ENCODE assay signal across 8 cellular contexts in genomic region chr6:97757575-97757974, GRCh38.
"Had no signal": no experiment of that assay in that cellular context is flagged by ENCODE, and none has a peak within 500 bp of the region (broad histone marks: within the 10 kb centered on the region; RNA-seq: fewer than 3 reads in every experiment).

No MANE protein-coding gene starts in this region.

- H3K4me1 ChIP-seq: HAP-1 had no signal

- H3K4me3 ChIP-seq: HAP-1 had no signal

- H3K4me3 Mint-ChIP-seq: IgD-negative memory B cell had no signal

- H3K36me3 ChIP-seq: HAP-1 had no signal

- DNase-seq: H7, Karpas-422, KBM-7 had no signal

- H3K9me3 ChIP-seq: HAP-1 had no signal

- H3K9ac ChIP-seq: KMS-11 had no signal

- H3K36me3 Mint-ChIP-seq: IgD-negative memory B cell had no signal

- FAIRE-seq: HTR-8/SVneo had no signal

- H3K27ac ChIP-seq: KMS-11 had no signal

- ATAC-seq: HCT116 had no signal

- H3K27ac Mint-ChIP-seq: IgD-negative memory B cell had no signal

- H3K4me2 ChIP-seq: KMS-11 had no signal
